ENCODE assay signal across 8 cellular contexts in genomic region chr10:112950714-112951348, GRCh38. TPM values are rescaled to one million over a fixed set of nuclear protein-coding genes. Genes with fewer than 3 reads are reported as not detected.
DNase-seq lines count a peak whose midpoint lies in the region; TF ChIP-seq lines count a peak whose summit lies in the region.

No MANE protein-coding gene starts in this region.

- peaks cover 28 to 48% (median 35%) of the 10 kb centered on the region in 3 donors for H3K4me1 Mint-ChIP-seq in CD8-positive, alpha-beta memory T cell

- no peak overlapping the region for H3K23ac ChIP-seq in neuronal stem cell (ENCODE audit: low read depth, low read length, poor library complexity)

- no peaks in the 10 kb centered on the region for H3K79me1 ChIP-seq in neuronal stem cell (ENCODE audit: low read depth, low read length)

- peak overlapping the region; percentile 76 for H2AFZ ChIP-seq in Loucy (ENCODE audit: low read length)
- H2AFZ ChIP-seq in neuronal stem cell (ENCODE audit: low read length) = peak overlapping the region; percentile 2

- no peak overlapping the region for H4K8ac ChIP-seq in neuronal stem cell (ENCODE audit: low read depth, low read length)

- no peaks in the 10 kb centered on the region for H3K36me3 ChIP-seq in CD8-positive, alpha-beta memory T cell (ENCODE audit: insufficient read depth, low read length)
- no peaks in the 10 kb centered on the region for H3K36me3 ChIP-seq in Loucy (ENCODE audit: insufficient read depth, low read length)
- H3K36me3 ChIP-seq in neuronal stem cell (replicated peaks in 1 of 2; ENCODE audit: control insufficient read depth in 2 of 2, insufficient read depth in 2 of 2, low read length in 2 of 2) = peaks cover 0 to 8% of the 10 kb centered on the region in 2 donors

- H2BK12ac ChIP-seq in neuronal stem cell (ENCODE audit: low read length) = no peak overlapping the region

- H3K9ac ChIP-seq in Loucy (ENCODE audit: low read depth, low read length, poor library complexity, severe bottlenecking) (peak overlapping the region; percentile 85), neuronal stem cell (ENCODE audit: low read depth, low read length, poor library complexity) (peak overlapping the region; percentile 75)

- no peak overlapping the region for H3K14ac ChIP-seq in neuronal stem cell (ENCODE audit: low read length)

- peaks cover 4% of the 10 kb centered on the region for H4K20me1 ChIP-seq in Loucy (ENCODE audit: insufficient read depth, low read length, poor library complexity, severe bottlenecking)

- peak overlapping the region; percentile 79 to 96 (median 92) for H3K27ac Mint-ChIP-seq in CD8-positive, alpha-beta memory T cell

- no peaks in the 10 kb centered on the region for H3K9me2 ChIP-seq in Loucy (replicated peaks; ENCODE audit: low read depth, low read length)

- DNase-seq in CD8-positive, alpha-beta memory T cell = peak in 3 of 5 donors; percentile 4 to 54 (median 44)
- DNase-seq in activated CD8-positive, alpha-beta memory T cell treated with anti-CD3 and anti-CD28 coated beads, Interleukin-2, amount 50 U/mL, for 4 hours = peak; percentile 29
- DNase-seq in fibroblast of pulmonary artery (ENCODE audit: low read depth) (peak; percentile 52), neuronal stem cell (ENCODE audit: low spot score) (no peak), NCI-H526 treated with DMSO at 0.1 percent for 48 hours (lab: John Stamatoyannopoulos, UW) (no peak), NCI-H2029 (lab: John Stamatoyannopoulos, UW) (no peak), HuH-7.5 (ENCODE audit: low spot score) (no peak)

- no peak overlapping the region for H4K91ac ChIP-seq in neuronal stem cell (ENCODE audit: low read depth, low read length, poor library complexity)

- peaks cover 34% of the 10 kb centered on the region for H3K79me2 ChIP-seq in Loucy (ENCODE audit: insufficient read depth, low read length)

- peaks cover 9% of the 10 kb centered on the region for H3K4me1 ChIP-seq in CD8-positive, alpha-beta memory T cell (ENCODE audit: insufficient read depth, low read length)
- H3K4me1 ChIP-seq in Loucy (ENCODE audit: insufficient read depth, low read length, poor library complexity, severe bottlenecking) = peaks cover 25% of the 10 kb centered on the region
- peaks cover 7 to 22% of the 10 kb centered on the region in 2 donors for H3K4me1 ChIP-seq in neuronal stem cell (ENCODE audit: control insufficient read depth in 2 of 2, insufficient read depth in 1 of 2, low read depth in 1 of 2, low read length in 2 of 2)

- H2BK5ac ChIP-seq in neuronal stem cell (ENCODE audit: low read length) = peak overlapping the region; percentile 99

- no peak overlapping the region for H3K4ac ChIP-seq in neuronal stem cell (ENCODE audit: low read length)

- peaks cover 0 to 24% of the 10 kb centered on the region in 2 donors for H3K27me3 Mint-ChIP-seq in CD8-positive, alpha-beta memory T cell

- H3K4me3 ChIP-seq in CD8-positive, alpha-beta memory T cell (ENCODE audit: low read length) = peak overlapping the region; percentile 54
- H3K4me3 ChIP-seq in Loucy (ENCODE audit: low read length, poor library complexity, severe bottlenecking) (peak overlapping the region; percentile 88), fibroblast of pulmonary artery (replicated peaks; ENCODE audit: low read depth, low read length) (peak overlapping the region; percentile 93), neuronal stem cell (ENCODE audit: low read length in 2 of 2) (peak overlapping the region; percentile 62 to 84)

- CTCF ChIA-PET in CD8-positive, alpha-beta memory T cell (lab: Charles Lee) = no interaction called here

- no peaks in the 10 kb centered on the region for H3K9me3 Mint-ChIP-seq in CD8-positive, alpha-beta memory T cell

- peak overlapping the region; percentile 87 to 99 (median 94) for H3K4me3 Mint-ChIP-seq in CD8-positive, alpha-beta memory T cell

- peak overlapping the region; percentile 94 for H3K4me2 ChIP-seq in Loucy (ENCODE audit: low read depth, low read length, poor library complexity, severe bottlenecking)
- H3K4me2 ChIP-seq in neuronal stem cell (ENCODE audit: insufficient read depth, low read length, poor library complexity, severe bottlenecking) = peak overlapping the region; percentile 42

- peak overlapping the region; percentile 96 for H2AK5ac ChIP-seq in neuronal stem cell (ENCODE audit: low read depth, low read length)

- peak overlapping the region; percentile 44 for H2BK120ac ChIP-seq in neuronal stem cell (ENCODE audit: low read depth, low read length)

- H2BK15ac ChIP-seq in neuronal stem cell (ENCODE audit: low read length) = no peak overlapping the region

- H3K18ac ChIP-seq in neuronal stem cell (ENCODE audit: low read length) = peak overlapping the region; percentile 90

- no peaks in the 10 kb centered on the region for H3K9me3 ChIP-seq in CD8-positive, alpha-beta memory T cell (ENCODE audit: low read length)
- H3K9me3 ChIP-seq in Loucy (ENCODE audit: insufficient read depth, low read depth, low read length) = no peaks in the 10 kb centered on the region
- H3K9me3 ChIP-seq in neuronal stem cell (replicated peaks in 1 of 2; ENCODE audit: control insufficient read depth in 2 of 2, insufficient read depth in 1 of 2, low read depth in 1 of 2, low read length in 2 of 2) = no peaks in the 10 kb centered on the region

- POLR2A ChIA-PET in CD8-positive, alpha-beta memory T cell (lab: Charles Lee) = interaction anchor here (0.6 to 0.8 kb wide), 2 partner anchors 230 to 1223 kb away, joined by 3 to 5 read pairs; partner anchors contain the start of gene CCDC186

- peak overlapping the region; percentile 47 for H3K27ac ChIP-seq in CD8-positive, alpha-beta memory T cell (ENCODE audit: low read depth, low read length)
- H3K27ac ChIP-seq in neuronal stem cell (replicated peaks; ENCODE audit: low read length) = peak overlapping the region; percentile 99

- H3K27me3 ChIP-seq in CD8-positive, alpha-beta memory T cell (ENCODE audit: insufficient read depth, low read length, poor library complexity, severe bottlenecking) = peaks cover 5% of the 10 kb centered on the region
- H3K27me3 ChIP-seq in Loucy (ENCODE audit: insufficient read depth, low read length, poor library complexity, severe bottlenecking) (no peaks in the 10 kb centered on the region), neuronal stem cell (ENCODE audit: control insufficient read depth in 3 of 3, insufficient read depth in 3 of 3, low read depth in 1 of 3, low read length in 3 of 3) (no peaks in the 10 kb centered on the region)

- H3F3A ChIP-seq in Loucy (ENCODE audit: low read depth) = peaks cover 4% of the 10 kb centered on the region; the same call in 1 of the 2 replicates

- peaks cover 0 to 13% (median 0%) of the 10 kb centered on the region in 3 donors for H3K36me3 Mint-ChIP-seq in CD8-positive, alpha-beta memory T cell

- WGBS in neuronal stem cell (ENCODE audit: extremely low coverage in 2 of 2, insufficient read length in 2 of 2, insufficient replicate concordance in 1 of 2), 2 donors = no CpG with 5 or more reads among the region's 54 CpGs

- TF ChIP-seq CTCF in Loucy (conservative IDR thresholded peaks at IDR 0.05; ENCODE audit: low read length) (no peak), fibroblast of pulmonary artery (IDR thresholded peaks at IDR 0.05; ENCODE audit: low read length, missing control alignments) (no peak)

RNA-seq across cellular contexts. Expression of gene TCF7L2, which starts 0.8 kb away (rescaled TPM):
- under 1 TPM; 0.81 to 0.89 TPM for total RNA-seq in CD8-positive, alpha-beta memory T cell
- 1.8 TPM for polyA plus RNA-seq in CD8-positive, alpha-beta memory T cell
- polyA plus RNA-seq in neuronal stem cell (2013, experiment 1 of 2) = 67.4 TPM
- polyA plus RNA-seq in neuronal stem cell (2013, experiment 2 of 2) = 70.5 TPM

Comparison
In these comparisons a context has a peak if more than half of its experiments do, and no peak if none do; other contexts are left out.
1. DNase-seq: peak in CD8-positive, alpha-beta memory T cell (3 of 5), activated CD8-positive, alpha-beta memory T cell treated with anti-CD3 and anti-CD28 coated beads, Interleukin-2, amount 50 U/mL, for 4 hours (single experiment) and fibroblast of pulmonary artery (single experiment); none in neuronal stem cell (single experiment), NCI-H526 treated with DMSO at 0.1 percent for 48 hours (single experiment), NCI-H2029 (single experiment) and HuH-7.5 (single experiment).
2. Peak in every context shown above with its lines, with median percentiles within 50 percentile points of each other: H3K4me3 ChIP-seq.